Comparison of ENCODE assay signal across 10 cellular contexts in genomic region chr1:149783878-149784277, GRCh38. TPM values are rescaled to one million over a fixed set of nuclear protein-coding genes. Genes with fewer than 3 reads are reported as not detected.
"Had no signal": no experiment of that assay in that cellular context is flagged by ENCODE, and none has a peak within 500 bp of the region (broad histone marks: within the 10 kb centered on the region; RNA-seq: fewer than 3 reads in every experiment).

No MANE protein-coding gene starts in this region.

RNA-seq across cellular contexts. Expression of gene FCGR1A, which starts 1.4 kb away (rescaled TPM):
- total RNA-seq: activated B cell treated with CpG ODN at 0.5 μM for 24 hours; activated CD4-positive, alpha-beta memory T cell treated with anti-CD3 and anti-CD28 coated beads for 36 hours; activated CD4-positive, alpha-beta T cell treated with anti-CD3 and anti-CD28 coated beads for 36 hours; activated CD4-positive, alpha-beta T cell treated with anti-CD3 and anti-CD28 coated beads, Interleukin-2, amount 10 ng/mL, durations not matched to agents 24 days and 14 days; activated CD4-positive, alpha-beta T cell treated with anti-CD3 and anti-CD28 coated beads, Interleukin-2, amount 10 ng/mL, durations not matched to agents 7 days and 5 days; activated CD8-positive, alpha-beta memory T cell treated with anti-CD3 and anti-CD28 coated beads for 36 hours; activated CD8-positive, alpha-beta T cell treated with anti-CD3 and anti-CD28 coated beads for 36 hours; activated CD8-positive, alpha-beta T cell treated with anti-CD3 and anti-CD28 coated beads, Interleukin-2, amount 10 ng/mL, durations not matched to agents 7 days and 5 days; T-helper 1 cell treated with Interleukin-12 subunit alpha and Interleukin-12 subunit beta and Interleukin-4 antibody, amounts not matched to agents 30 ng/mL and 1 ng/mL, for 36 hours; T-helper 2 cell treated with Interferon-gamma antibody and Interleukin-4, amounts not matched to agents 100 ng/mL and 5 ng/mL, for 36 hours had no signal
